Comparison of ENCODE assay signal across 8 cellular contexts in genomic region chr4:70994387-70995099, GRCh38. TPM values are rescaled to one million over a fixed set of nuclear protein-coding genes. Genes with fewer than 3 reads are reported as not detected.
DNase-seq lines count a peak whose midpoint lies in the region; ATAC-seq and TF ChIP-seq lines count a peak whose summit lies in the region.

No MANE protein-coding gene starts in this region.

- CTCF ChIA-PET in GM10248 (lab: Yijun Ruan, JAX): interaction anchor here (1.0 to 6.1 kb wide), 4 partner anchors 13 to 356 kb away, joined by 3 to 73 read pairs (median 4); no protein-coding TSS in a partner anchor

- POLR2A ChIA-PET in GM10248 (lab: Yijun Ruan, JAX): interaction anchor here (0.6 kb wide), 1 partner anchor 15 kb away, joined by 3 read pairs; no protein-coding TSS in a partner anchor

- H3K36me3 ChIP-seq in breast epithelium: no peaks in the 10 kb centered on the region

- intact Hi-C loops in breast epithelium (cut with DNase I; ENCODE audit: low total_unique reads): no loop called here

- no peaks in the 10 kb centered on the region for H3K4me1 ChIP-seq in breast epithelium

- H3K9me3 ChIP-seq in breast epithelium: no peaks in the 10 kb centered on the region

- DNase-seq in GM10248 (ENCODE audit: extremely low spot score): peak; percentile 34
- DNase-seq in M059J (ENCODE audit: low read depth): peak; percentile 7
- DNase-seq in breast epithelium (ENCODE audit: low spot score in 2 of 2): no peak
- no peak for DNase-seq in activated CD4-positive, CD25-positive, alpha-beta regulatory T cell (lab: John Stamatoyannopoulos, UW)
- no peak for DNase-seq in ACHN
- DNase-seq in stimulated activated CD4-positive, alpha-beta T cell treated with anti-CD3 and anti-CD28 coated beads, Interleukin-2, amount 100 ng/mL, for 48 hours: no peak

- TF ChIP-seq CTCF in GM10248 (IDR thresholded peaks at IDR 0.05; ENCODE audit: control extremely low read depth, extremely low read depth, low read depth, missing control alignments) (no peak), breast epithelium (IDR thresholded peaks at IDR 0.05) (no peak), nephron (IDR thresholded peaks at IDR 0.05; ENCODE audit: unreplicated experiment in 3 of 3) (no peak)

- H3K36me3 Mint-ChIP-seq in nephron (ENCODE audit: low read depth): peaks cover 27% of the 10 kb centered on the region

- ATAC-seq in GM21723 (IDR thresholded peaks at IDR 0.05; ENCODE audit: unreplicated experiment): peak; percentile 40

- H3K27ac Mint-ChIP-seq in nephron: peak overlapping the region; percentile 88 to 96 (median 94)

- peaks cover under 1% of the 10 kb centered on the region for H3K9me3 Mint-ChIP-seq in nephron

- no peaks in the 10 kb centered on the region for H3K27me3 Mint-ChIP-seq in nephron (ENCODE audit: low read depth)

- TF ChIP-seq POLR2A in breast epithelium (IDR thresholded peaks at IDR 0.05): no peak

- peak overlapping the region; percentile 86 to 95 (median 93) for H3K4me3 Mint-ChIP-seq in nephron

- H3K4me3 ChIP-seq in breast epithelium: peak overlapping the region; percentile 58 to 88 (median 79)

- peaks cover 37% of the 10 kb centered on the region for H3K4me1 Mint-ChIP-seq in nephron

- no peaks in the 10 kb centered on the region for H3K27me3 ChIP-seq in breast epithelium

- peak overlapping the region in 1 of 2 donors; percentile 96 for H3K27ac ChIP-seq in breast epithelium

- in situ Hi-C loops in ACHN (cut with HindIII; ENCODE audit: low pct_ligation_motif_present, low pct_unique_long_range_greater_than_20kb, low sequenced_read_pairs): no loop called here

RNA-seq across cellular contexts. Expression of gene DCK, which starts 1.1 kb away (rescaled TPM):
- total RNA-seq in M059J (2014; rRNA removed; shearing (Covaris generic)): 41.1 and 42.3 TPM in 2 replicates
- 10 to 100 TPM; 11.8 to 23.0 (median 17.4) TPM for total RNA-seq in breast epithelium

Comparison
In these comparisons a context has a peak if more than half of its experiments do, and no peak if none do; other contexts are left out.
1. DNase-seq: peak in GM10248 (single experiment) and M059J (single experiment); none in breast epithelium (0 of 2), activated CD4-positive, CD25-positive, alpha-beta regulatory T cell (0 of 4), ACHN (single experiment) and stimulated activated CD4-positive, alpha-beta T cell treated with anti-CD3 and anti-CD28 coated beads, Interleukin-2, amount 100 ng/mL, for 48 hours (0 of 2).